In genomic region chr17:50111687-50112655, GRCh38 we compare ENCODE assay signal across 11 cellular contexts. TPM values are rescaled to one million over a fixed set of nuclear protein-coding genes. Genes with fewer than 3 reads are reported as not detected.
A peak's percentile ranks its signal among the peaks of the same experiment; 100 is the strongest.
DNase-seq lines count a peak whose midpoint lies in the region; ATAC-seq and TF ChIP-seq lines count a peak whose summit lies in the region.
"Had no signal": no experiment of that assay in that cellular context is flagged by ENCODE, and none has a peak within 500 bp of the region (broad histone marks: within the 10 kb centered on the region; RNA-seq: fewer than 3 reads in every experiment).

No MANE protein-coding gene starts in this region.

- WGBS in spleen, 5 donors: 54 to 75% (median 70%) methylated on average over 7 to 13 of the region's 13 CpGs

- no peaks in the 10 kb centered on the region for H3K79me2 ChIP-seq in GM23338 (replicated peaks; ENCODE audit: insufficient read depth)

- H3K4me1 Mint-ChIP-seq in GM23338: peaks cover 17% of the 10 kb centered on the region
- peaks cover 9% of the 10 kb centered on the region for H3K4me1 Mint-ChIP-seq in activated naive CD8-positive, alpha-beta T cell treated with anti-CD3 and anti-CD28 coated beads for 36 hours

- H3K27ac Mint-ChIP-seq in GM23338: no peak overlapping the region
- H3K27ac Mint-ChIP-seq in activated naive CD8-positive, alpha-beta T cell treated with anti-CD3 and anti-CD28 coated beads for 36 hours: no peak overlapping the region

- no peak overlapping the region for H2AFZ ChIP-seq in GM23338

- H3K4me2 ChIP-seq in GM23338: no peak overlapping the region

- no peaks in the 10 kb centered on the region for H3K9me2 ChIP-seq in GM23338 (ENCODE audit: insufficient read depth)

- peak; percentile 27 for ATAC-seq in GM23338
- ATAC-seq: activated naive CD4-positive, alpha-beta T cell treated with anti-CD3 and anti-CD28 coated beads, Interleukin-2, amount 50 U/mL, for 72 hours had no signal

- no peaks in the 10 kb centered on the region for H3K9me3 ChIP-seq in spleen

- H3K4me1 ChIP-seq in GM23338 (ENCODE audit: insufficient read depth) (peaks cover 16% of the 10 kb centered on the region; the same call in 1 of the 2 replicates), spleen (peaks cover 3 to 50% (median 24%) of the 10 kb centered on the region in 6 donors)

- H3K36me3 Mint-ChIP-seq in GM23338 (ENCODE audit: low read depth): peaks cover 4% of the 10 kb centered on the region; the same call in 2 of the 3 replicates
- no peaks in the 10 kb centered on the region for H3K36me3 Mint-ChIP-seq in activated naive CD8-positive, alpha-beta T cell treated with anti-CD3 and anti-CD28 coated beads for 36 hours
- H3K36me3 Mint-ChIP-seq: activated naive CD4-positive, alpha-beta T cell treated with anti-CD3 and anti-CD28 coated beads, Interleukin-2, amount 50 U/mL, for 72 hours had no signal

- H3K27ac ChIP-seq in GM23338 (ENCODE audit: low read depth) (no peak overlapping the region), layer of hippocampus (ENCODE audit: low read depth, low read length) (peak overlapping the region; percentile 94), spleen (peak overlapping the region; percentile 48 to 86 (median 77))

- no peak for TF ChIP-seq CTCF in GM23338 (conservative IDR thresholded peaks at IDR 0.05; ENCODE audit: low read depth in 2 of 2)
- TF ChIP-seq CTCF in spleen (IDR thresholded peaks at IDR 0.05 in 8 of 11, conservative IDR thresholded peaks at IDR 0.05 in 3 of 11): no peak

- DNase-seq in GM23338 (ENCODE audit: low spot score) (no peak), cerebellar cortex (ENCODE audit: low spot score) (peak; percentile 91), spleen (no peak), NCI-H1417 (lab: John Stamatoyannopoulos, UW) (no peak)
- no peak for DNase-seq in activated CD4-positive, alpha-beta T cell treated with anti-CD3 and anti-CD28 coated beads, Interleukin-2, amount 50 U/mL, for 4 hours
- DNase-seq in activated naive CD8-positive, alpha-beta T cell treated with anti-CD3 and anti-CD28 coated beads for 36 hours: no peak
- DNase-seq in stimulated activated naive CD4-positive, alpha-beta T cell (lab: John Stamatoyannopoulos, UW): no peak
- DNase-seq: COR-L47 had no signal

- peaks cover 18% of the 10 kb centered on the region for H3K27me3 Mint-ChIP-seq in GM23338 (ENCODE audit: insufficient read depth, low read depth, poor library complexity)
- H3K27me3 Mint-ChIP-seq in activated naive CD8-positive, alpha-beta T cell treated with anti-CD3 and anti-CD28 coated beads for 36 hours: peaks cover 21% of the 10 kb centered on the region

- no peak for TF ChIP-seq POLR2A in spleen (IDR thresholded peaks at IDR 0.05)

- H3K27me3 ChIP-seq in GM23338 (ENCODE audit: insufficient read depth): peaks cover 9% of the 10 kb centered on the region
- H3K27me3 ChIP-seq in layer of hippocampus (ENCODE audit: control insufficient read depth, insufficient read depth, low read length): no peaks in the 10 kb centered on the region
- H3K27me3 ChIP-seq in spleen (replicated peaks in 1 of 7): peaks cover 0 to 32% (median 7%) of the 10 kb centered on the region in 7 donors

- H3K4me3 ChIP-seq in GM23338 (no peak overlapping the region), spleen (no peak overlapping the region)

- H3K4me3 Mint-ChIP-seq in GM23338: no peak overlapping the region
- no peak overlapping the region for H3K4me3 Mint-ChIP-seq in activated naive CD8-positive, alpha-beta T cell treated with anti-CD3 and anti-CD28 coated beads for 36 hours

- no peaks in the 10 kb centered on the region for H3K9me3 Mint-ChIP-seq in GM23338
- H3K9me3 Mint-ChIP-seq in activated naive CD8-positive, alpha-beta T cell treated with anti-CD3 and anti-CD28 coated beads for 36 hours: no peaks in the 10 kb centered on the region
- H3K9me3 Mint-ChIP-seq: activated naive CD4-positive, alpha-beta T cell treated with anti-CD3 and anti-CD28 coated beads, Interleukin-2, amount 50 U/mL, for 72 hours had no signal

- H4K20me1 ChIP-seq in GM23338 (replicated peaks; ENCODE audit: insufficient read depth): no peaks in the 10 kb centered on the region

- intact Hi-C loops in spleen (cut with DNase I; ENCODE audit: low total_unique reads): loop anchor here (10.0 kb wide), 1 partner anchor 183 kb away; no protein-coding TSS in a partner anchor

- H3K36me3 ChIP-seq in GM23338 (ENCODE audit: insufficient read depth): no peaks in the 10 kb centered on the region
- peaks cover 0 to 43% (median 30%) of the 10 kb centered on the region in 6 donors for H3K36me3 ChIP-seq in spleen

- H3F3A ChIP-seq in GM23338 (replicated peaks; ENCODE audit: low read depth): peaks cover 5% of the 10 kb centered on the region; the same call in 1 of the 2 replicates

TF ChIP-seq in GM23338, 12 proteins besides CTCF, POLR2A, EP300 and RAD21 (continues in another document):
- TF ChIP-seq ZNF114 (CRISPR knock-in tag; IDR thresholded peaks at IDR 0.05): no peak
- TF ChIP-seq ZNF331 (CRISPR knock-in tag; IDR thresholded peaks at IDR 0.05; ENCODE audit: low read depth): no peak
- TF ChIP-seq ETS1 (IDR thresholded peaks at IDR 0.05): no peak
- no peak for TF ChIP-seq JUNB (IDR thresholded peaks at IDR 0.05; ENCODE audit: unreplicated experiment)

RNA-seq across cellular contexts. Expression of gene PDK2, which starts 16.8 kb away (rescaled TPM):
- total RNA-seq in GM23338 (2014; rRNA removed; shearing (Covaris generic)): 11.4 and 15.9 TPM in 2 replicates
- polyA plus RNA-seq in GM23338 (2016; fragmentation: Nextera tagmentation; extraction: Ambion mirVana) (12.0 and 13.2 TPM in 2 replicates), spleen (10 to 100 TPM in 1 of 3 donors, 1 to 10 TPM in 2; 8.7 to 16.9 (median 9.5) TPM)
- total RNA-seq in spleen: 10 to 100 TPM; 22.9 to 41.5 (median 26.1) TPM
- total RNA-seq in activated naive CD8-positive, alpha-beta T cell treated with anti-CD3 and anti-CD28 coated beads for 36 hours: 10 to 100 TPM in 1 of 2 experiments, 1 to 10 TPM in 1; 9.4 to 12.9 TPM

RNA-seq across cellular contexts. Expression of gene SAMD14, which starts 18.0 kb away (rescaled TPM):
- 1.3 and 4.7 TPM in 2 replicates for total RNA-seq in GM23338 (2014; rRNA removed; shearing (Covaris generic))
- polyA plus RNA-seq in GM23338 (2016; fragmentation: Nextera tagmentation; extraction: Ambion mirVana) (0.70 and 0.97 TPM in 2 replicates), spleen (1 to 10 TPM; 1.1 to 1.9 (median 1.1) TPM)
- total RNA-seq in spleen: 1 to 10 TPM; 1.2 to 7.5 (median 4.1) TPM
- total RNA-seq in activated naive CD8-positive, alpha-beta T cell treated with anti-CD3 and anti-CD28 coated beads for 36 hours: under 1 TPM; 0.47 to 0.66 TPM

RNA-seq across cellular contexts. Expression of gene PPP1R9B, which starts 38.5 kb away (rescaled TPM):
- 10.1 and 10.5 TPM in 2 replicates for total RNA-seq in GM23338 (2014; rRNA removed; shearing (Covaris generic))
- polyA plus RNA-seq in GM23338 (2016; fragmentation: Nextera tagmentation; extraction: Ambion mirVana): 1.9 and 2.1 TPM in 2 replicates
- 100 to 1,000 TPM in 4 of 7 donors, 10 to 100 TPM in 3; 54.1 to 136 (median 112) TPM for total RNA-seq in spleen
- polyA plus RNA-seq in spleen: 100 to 1,000 TPM in 1 of 3 donors, 10 to 100 TPM in 2; 30.0 to 105 (median 40.9) TPM
- total RNA-seq in activated naive CD8-positive, alpha-beta T cell treated with anti-CD3 and anti-CD28 coated beads for 36 hours: 10 to 100 TPM; 50.9 to 52.0 TPM

RNA-seq across cellular contexts. Expression of gene SGCA, which starts 53.8 kb away (rescaled TPM):
- total RNA-seq in GM23338 (2014; rRNA removed; shearing (Covaris generic)): not detected in 2 replicates
- polyA plus RNA-seq in GM23338 (2016; fragmentation: Nextera tagmentation; extraction: Ambion mirVana) (0.19 TPM in 1 of 2 replicates, not detected in the other), spleen (1 to 10 TPM; 3.7 to 5.9 (median 5.7) TPM)
- 1 to 10 TPM in 6 of 7 donors, not detected in 1; 1.2 to 4.7 (median 2.7) TPM for total RNA-seq in spleen
- total RNA-seq in activated naive CD8-positive, alpha-beta T cell treated with anti-CD3 and anti-CD28 coated beads for 36 hours: under 1 TPM in 1 of 2 experiments, not detected in 1; 0.38 TPM
- total RNA-seq: fibroblast of villous mesenchyme had no signal

RNA-seq across cellular contexts. Expression of gene ITGA3, which starts 56.1 kb away (rescaled TPM):
- total RNA-seq in GM23338 (2014; rRNA removed; shearing (Covaris generic)): 23.2 and 28.3 TPM in 2 replicates
- polyA plus RNA-seq in GM23338 (2016; fragmentation: Nextera tagmentation; extraction: Ambion mirVana): 9.6 and 11.0 TPM in 2 replicates
- 10 to 100 TPM; 22.7 to 52.3 (median 41.1) TPM for total RNA-seq in spleen
- polyA plus RNA-seq in spleen: 10 to 100 TPM in 1 of 3 donors, 1 to 10 TPM in 2; 5.5 to 16.6 (median 8.1) TPM
- 1 to 10 TPM; 3.7 to 5.1 TPM for total RNA-seq in activated naive CD8-positive, alpha-beta T cell treated with anti-CD3 and anti-CD28 coated beads for 36 hours
